Comparison of ENCODE assay signal across 1 cellular context in genomic region chr3:71229905-71230657, GRCh38.
TF ChIP-seq lines count a peak whose summit lies in the region.

No MANE protein-coding gene starts in this region.

TF ChIP-seq in endothelial cell of umbilical vein, 7 proteins besides CTCF, POLR2A, EP300 and RAD21:
- no peak for TF ChIP-seq EZH2 (IDR thresholded peaks at IDR 0.05; ENCODE audit: borderline replicate concordance, low read depth, low read length, severe bottlenecking)
- no peak for TF ChIP-seq FOS (IDR thresholded peaks at IDR 0.05; ENCODE audit: borderline replicate concordance, insufficient read depth, low read length)
- no peak for TF ChIP-seq POLR2AphosphoS5 (IDR thresholded peaks at IDR 0.05; ENCODE audit: insufficient read depth, low read depth, low read length)
- no peak for TF ChIP-seq JUN (IDR thresholded peaks at IDR 0.05; ENCODE audit: borderline replicate concordance, insufficient read depth, insufficient read length, low read depth)
- no peak for TF ChIP-seq MAX (IDR thresholded peaks at IDR 0.05; ENCODE audit: insufficient read depth, insufficient read length)
- TF ChIP-seq MYC (IDR thresholded peaks at IDR 0.05; ENCODE audit: low read depth, low read length): no peak
- no peak for TF ChIP-seq GATA2 (IDR thresholded peaks at IDR 0.05; ENCODE audit: insufficient read depth, insufficient read length, low read depth, low read length)
